In the genomic region with DNA sequence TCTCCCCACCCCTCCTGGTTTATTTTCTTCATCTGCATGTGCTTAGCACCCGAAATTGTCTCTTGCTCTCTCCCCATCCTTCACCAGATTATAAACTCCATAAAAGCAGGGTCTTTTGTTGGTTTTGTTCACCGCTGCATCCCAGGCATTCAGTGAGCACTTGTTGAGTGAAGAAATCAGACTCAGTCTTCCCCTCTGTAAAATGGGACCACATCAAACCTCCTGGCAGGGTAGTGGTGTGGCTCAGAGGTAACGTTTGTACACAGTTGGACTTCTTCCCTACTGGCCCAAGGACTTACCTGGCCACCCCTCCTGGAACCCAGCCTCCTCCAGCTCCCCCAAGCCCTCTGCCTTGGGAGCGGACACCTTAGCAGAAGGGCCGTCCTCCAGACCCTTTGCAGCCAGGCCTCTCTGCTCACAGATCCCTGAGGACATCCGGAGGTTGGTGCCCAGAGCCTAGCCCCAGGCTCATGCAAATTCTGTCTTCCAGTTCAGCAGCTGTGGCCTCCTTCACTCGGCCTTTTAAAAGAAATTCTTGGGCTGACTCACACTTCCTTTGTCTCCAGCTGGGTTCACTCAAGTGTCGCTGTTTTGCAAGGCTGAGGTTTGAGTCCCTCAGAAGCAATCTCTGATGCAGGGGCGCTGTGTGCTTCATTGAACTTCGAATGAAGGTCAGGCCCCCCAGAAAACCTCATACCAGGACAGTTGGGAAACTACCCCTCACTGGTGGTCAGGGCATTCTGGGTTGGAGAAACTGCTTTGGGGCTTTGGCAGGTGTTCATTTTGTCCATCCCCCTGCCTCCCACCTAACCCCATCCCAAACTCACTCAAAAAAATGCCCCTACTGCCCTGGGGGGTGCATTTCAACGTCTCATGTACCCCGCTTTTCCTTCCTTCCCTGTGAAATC, we compare ENCODE assay signal across 8 cellular contexts. TPM values are rescaled to one million over a fixed set of nuclear protein-coding genes. Genes with fewer than 3 reads are reported as not detected.
A peak's percentile ranks its signal among the peaks of the same experiment; 100 is the strongest.
DNase-seq lines count a peak whose midpoint lies in the region; ATAC-seq and TF ChIP-seq lines count a peak whose summit lies in the region.

No MANE protein-coding gene starts in this region.

- peak overlapping the region; percentile 83 for H3K4me3 Mint-ChIP-seq in memory B cell

- no peaks in the 10 kb centered on the region for H3K9me3 Mint-ChIP-seq in memory B cell

- H3K27ac Mint-ChIP-seq in memory B cell: peak overlapping the region; percentile 93

- no peaks in the 10 kb centered on the region for H3K27me3 Mint-ChIP-seq in memory B cell

- H3K9ac ChIP-seq in HUES64 (ENCODE audit: low read depth, low read length): peak overlapping the region; percentile 82

- DNase-seq in GM04503 (ENCODE audit: low read depth) (peak; percentile 71), dedifferentiated amniotic fluid mesenchymal stem cell (ENCODE audit: extremely low spot score) (peak; percentile 96), memory B cell (ENCODE audit: low spot score in 2 of 2) (peak; percentile 51 to 70), NCI-H187 treated with DMSO at 0.1 percent for 48 hours (lab: John Stamatoyannopoulos, UW) (no peak)
- peak; percentile 58 for DNase-seq in stimulated activated naive CD8-positive, alpha-beta T cell treated with anti-CD3 and anti-CD28 coated beads, Interleukin-15, Interleukin-2, amounts not matched to agents 100 U/mL and 50 U/mL, for 24 hours

- TF ChIP-seq CTCF in WI38 (IDR thresholded peaks at IDR 0.05; ENCODE audit: low read depth, low read length): no peak

- H3K4me1 ChIP-seq in HUES64 (ENCODE audit: insufficient read depth, low read length): peaks cover 29% of the 10 kb centered on the region

- H3K27ac ChIP-seq in HUES64 (ENCODE audit: low read depth, low read length): peak overlapping the region; percentile 98

- H3K4me1 Mint-ChIP-seq in memory B cell: peaks cover 49% of the 10 kb centered on the region

- no peaks in the 10 kb centered on the region for H3K36me3 ChIP-seq in HUES64 (ENCODE audit: insufficient read depth, low read length)

- WGBS in HUES64: 14% methylated on average over 12 of the region's 12 CpGs

- no peaks in the 10 kb centered on the region for H3K36me3 Mint-ChIP-seq in memory B cell

- H3K4me3 ChIP-seq in HUES64 (ENCODE audit: low read length) (peak overlapping the region; percentile 31), WI38 (ENCODE audit: low read depth, low read length) (peak overlapping the region; percentile 50)

- no peaks in the 10 kb centered on the region for H3K9me3 ChIP-seq in HUES64 (ENCODE audit: insufficient read depth, low read depth, low read length)

- ATAC-seq in GM21619 (IDR thresholded peaks at IDR 0.05; ENCODE audit: unreplicated experiment) (peak; percentile 75), memory B cell (ENCODE audit: low read depth) (peak; percentile 76)
- ATAC-seq in stimulated activated naive CD8-positive, alpha-beta T cell treated with anti-CD3 and anti-CD28 coated beads, Interleukin-15, Interleukin-2, amounts not matched to agents 100 U/mL and 50 U/mL, for 24 hours: peak; percentile 81

- no peaks in the 10 kb centered on the region for H3K27me3 ChIP-seq in HUES64 (ENCODE audit: insufficient read depth, low read length)

RNA-seq across cellular contexts. Expression of gene RMI2, which starts 16.8 kb away (rescaled TPM):
- polyA plus RNA-seq in HUES64 (2013, experiment 1 of 2): 63.3 TPM
- 70.4 TPM for polyA plus RNA-seq in HUES64 (2013, experiment 2 of 2)

RNA-seq across cellular contexts. Expression of gene PRM1, which starts 47.3 kb away (rescaled TPM):
- not detected for polyA plus RNA-seq in HUES64 (2013, experiment 1 of 2)
- not detected for polyA plus RNA-seq in HUES64 (2013, experiment 2 of 2)

RNA-seq across cellular contexts. Expression of gene PRM2, which starts 52.1 kb away (rescaled TPM):
- not detected for polyA plus RNA-seq in HUES64 (2013, experiment 1 of 2)
- not detected for polyA plus RNA-seq in HUES64 (2013, experiment 2 of 2)

RNA-seq across cellular contexts. Expression of gene PRM3, which starts 55.0 kb away (rescaled TPM):
- not detected for polyA plus RNA-seq in HUES64 (2013, experiment 1 of 2)
- polyA plus RNA-seq in HUES64 (2013, experiment 2 of 2): not detected

RNA-seq across cellular contexts. Expression of gene TNP2, which starts 59.3 kb away (rescaled TPM):
- polyA plus RNA-seq in HUES64 (2013, experiment 1 of 2): not detected
- polyA plus RNA-seq in HUES64 (2013, experiment 2 of 2): not detected
